In the genomic region with DNA sequence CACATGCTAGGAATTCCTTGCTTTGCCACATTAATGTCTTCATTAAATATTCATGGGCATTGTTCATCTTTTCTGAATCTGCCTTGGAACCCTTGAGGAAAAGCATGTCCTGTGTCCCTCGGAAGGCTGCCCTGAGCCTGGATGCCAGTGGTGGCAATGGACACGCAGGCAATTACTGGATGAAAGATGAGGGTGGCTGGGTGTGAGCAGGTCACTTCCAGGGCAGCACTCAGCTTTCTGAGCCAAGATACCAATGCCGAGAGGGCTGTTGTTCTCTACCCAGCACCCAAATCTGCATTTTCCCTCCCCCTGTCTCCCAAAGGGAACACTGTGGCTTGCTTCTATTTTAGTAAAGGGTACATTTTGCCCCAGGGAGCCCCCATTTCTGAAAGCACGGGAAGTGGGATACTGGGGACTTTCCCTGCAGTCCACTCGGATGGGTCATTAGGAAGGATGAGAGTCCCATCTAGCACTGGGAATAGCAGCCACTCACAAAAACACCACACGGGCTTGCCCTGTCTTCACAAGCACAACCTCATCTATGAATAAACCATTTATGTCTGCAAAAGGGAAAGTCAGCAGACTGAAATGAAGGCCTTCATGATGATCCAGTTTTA, we compare ENCODE assay signal across 18 cellular contexts.
DNase-seq lines count a peak whose midpoint lies in the region; FAIRE-seq and TF ChIP-seq lines count a peak whose summit lies in the region.
"Had no signal": no experiment of that assay in that cellular context is flagged by ENCODE, and none has a peak within 500 bp of the region (broad histone marks: within the 10 kb centered on the region; RNA-seq: fewer than 3 reads in every experiment).

No MANE protein-coding gene starts in this region.

- H3K9me3 ChIP-seq in astrocyte (ENCODE audit: insufficient read depth, low read depth, low read length) (no peaks in the 10 kb centered on the region), uterus (no peaks in the 10 kb centered on the region)
- H3K9me3 ChIP-seq: BLaER1 had no signal

- no peaks in the 10 kb centered on the region for H4K20me1 ChIP-seq in astrocyte (ENCODE audit: insufficient read depth, low read length)
- H4K20me1 ChIP-seq: BLaER1 had no signal

- H3K4me1 Mint-ChIP-seq in astrocyte (ENCODE audit: low read depth, unreplicated experiment), result no peaks in the 10 kb centered on the region
- H3K4me1 Mint-ChIP-seq: CD8-positive, alpha-beta memory T cell had no signal

- no peak for TF ChIP-seq POLR2A in uterus (IDR thresholded peaks at IDR 0.05)

- FAIRE-seq in astrocyte (lab: Jason Lieb, UNC), result no peak
- FAIRE-seq: GM12892 had no signal

- peak overlapping the region; percentile 56 for H2AFZ ChIP-seq in astrocyte (ENCODE audit: low read depth, low read length)
- H2AFZ ChIP-seq: GM23248 had no signal

- H3K27me3 Mint-ChIP-seq in astrocyte (ENCODE audit: low read depth, unreplicated experiment), result peaks cover 2% of the 10 kb centered on the region
- H3K27me3 Mint-ChIP-seq: CD8-positive, alpha-beta memory T cell had no signal

- no peaks in the 10 kb centered on the region for H3K36me3 Mint-ChIP-seq in astrocyte (ENCODE audit: low read depth, unreplicated experiment)
- H3K36me3 Mint-ChIP-seq: CD8-positive, alpha-beta memory T cell had no signal

- peaks cover 9% of the 10 kb centered on the region for H3K9me3 Mint-ChIP-seq in astrocyte (ENCODE audit: unreplicated experiment)

- H3K4me3 Mint-ChIP-seq in astrocyte (ENCODE audit: unreplicated experiment), result no peak overlapping the region
- H3K4me3 Mint-ChIP-seq: CD8-positive, alpha-beta memory T cell had no signal

- H3K27me3 ChIP-seq in astrocyte (ENCODE audit: insufficient read depth, low read length) (no peaks in the 10 kb centered on the region), uterus (no peaks in the 10 kb centered on the region)
- H3K27me3 ChIP-seq: BLaER1 had no signal

- intact Hi-C loops in uterus (cut with DNase I; ENCODE audit: low total_unique reads), result no loop called here

- no peak overlapping the region for H3K9ac ChIP-seq in astrocyte (ENCODE audit: low read length)
- H3K9ac ChIP-seq: BLaER1, GM23248 had no signal

- no peak overlapping the region for H3K27ac Mint-ChIP-seq in astrocyte (ENCODE audit: unreplicated experiment)
- H3K27ac Mint-ChIP-seq: CD8-positive, alpha-beta memory T cell had no signal

- TF ChIP-seq CTCF in astrocyte (IDR thresholded peaks at IDR 0.05; ENCODE audit: insufficient read depth, low read depth, low read length) (no peak), uterus (IDR thresholded peaks at IDR 0.05) (no peak)

- DNase-seq in astrocyte (ENCODE audit: low read depth), result peak; percentile 9
- DNase-seq in globus pallidus (ENCODE audit: low spot score), result peak; percentile 72
- DNase-seq in left kidney (ENCODE audit: low read depth, low spot score), result peak; percentile 27
- DNase-seq in substantia nigra (lab: John Stamatoyannopoulos, UW), result peak in 5 of 49 donors; percentile 25 to 60 (median 33)
- no peak for DNase-seq in KG1 (lab: John Stamatoyannopoulos, UW)
- DNase-seq in cerebellar cortex (ENCODE audit: low spot score), result no peak
- DNase-seq in uterus, result no peak
- DNase-seq in activated naive CD4-positive, alpha-beta T cell treated with Interleukin-2 at 50 U/mL for 16 hours, result no peak
- DNase-seq: CD8-positive, alpha-beta memory T cell; DND-41; GDM1; GM23248; NCI-H446; NCI-H748 treated with DMSO at 0.1 percent for 48 hours; SHP77 treated with DMSO at 0.1 percent for 48 hours had no signal

- H3K36me3 ChIP-seq in astrocyte (ENCODE audit: insufficient read depth, low read length), result no peaks in the 10 kb centered on the region
- H3K36me3 ChIP-seq in uterus, result no peaks in the 10 kb centered on the region
- H3K36me3 ChIP-seq: BLaER1 had no signal

- H3K4me2 ChIP-seq in astrocyte (ENCODE audit: low read length), result no peak overlapping the region
- H3K4me2 ChIP-seq: BLaER1 had no signal

- H3K27ac ChIP-seq in astrocyte (ENCODE audit: low read depth, low read length) (no peak overlapping the region), substantia nigra (ENCODE audit: low read depth, low read length, poor library complexity, severe bottlenecking) (peak overlapping the region; percentile 84), uterus (no peak overlapping the region)
- H3K27ac ChIP-seq: BLaER1, GM23248, HL-60 had no signal

- peaks cover 3% of the 10 kb centered on the region for H3K4me1 ChIP-seq in astrocyte (ENCODE audit: insufficient read depth, low read length)
- no peaks in the 10 kb centered on the region for H3K4me1 ChIP-seq in uterus
- H3K4me1 ChIP-seq: BLaER1 had no signal

- no peaks in the 10 kb centered on the region for H3K79me2 ChIP-seq in astrocyte (ENCODE audit: insufficient read depth, low read length)

- H3K4me3 ChIP-seq in astrocyte (ENCODE audit: insufficient read depth, low read depth, low read length) (no peak overlapping the region), uterus (no peak overlapping the region)
- H3K4me3 ChIP-seq: BLaER1, GM23248 had no signal

Comparison
In these comparisons a context has a peak if more than half of its experiments do, and no peak if none do; other contexts are left out.
1. DNase-seq: peak in astrocyte (single experiment), globus pallidus (single experiment) and left kidney (single experiment); none in KG1 (single experiment), cerebellar cortex (single experiment), uterus (0 of 2) and activated naive CD4-positive, alpha-beta T cell treated with Interleukin-2 at 50 U/mL for 16 hours (single experiment).